In genomic region chr2:120758181-120759048, GRCh38 we compare ENCODE assay signal across 11 cellular contexts. TPM values are rescaled to one million over a fixed set of nuclear protein-coding genes. Genes with fewer than 3 reads are reported as not detected.
DNase-seq lines count a peak whose midpoint lies in the region; ATAC-seq and FAIRE-seq lines count a peak whose summit lies in the region.
"Had no signal": no experiment of that assay in that cellular context is flagged by ENCODE, and none has a peak within 500 bp of the region (broad histone marks: within the 10 kb centered on the region; RNA-seq: fewer than 3 reads in every experiment).

No MANE protein-coding gene starts in this region.

- H3K27ac Mint-ChIP-seq in activated T-cell treated with anti-CD3 and anti-CD28 coated beads, Interleukin-2, amount 50 U/mL, for 72 hours: no peak overlapping the region
- H3K27ac Mint-ChIP-seq: naive thymus-derived CD8-positive, alpha-beta T cell had no signal

- no peak overlapping the region for H2BK120ac ChIP-seq in neuronal stem cell (ENCODE audit: low read depth, low read length)

- H3K36me3 ChIP-seq in neuronal stem cell (replicated peaks in 1 of 2; ENCODE audit: control insufficient read depth in 2 of 2, insufficient read depth in 2 of 2, low read length in 2 of 2): peaks cover 0 to 56% of the 10 kb centered on the region in 2 donors

- no peak overlapping the region for H4K8ac ChIP-seq in neuronal stem cell (ENCODE audit: low read depth, low read length)

- H2BK5ac ChIP-seq in neuronal stem cell (ENCODE audit: low read length): peak overlapping the region; percentile 91

- peaks cover 0 to 1% of the 10 kb centered on the region in 2 donors for H3K9me3 Mint-ChIP-seq in activated T-cell treated with anti-CD3 and anti-CD28 coated beads, Interleukin-2, amount 50 U/mL, for 72 hours

- peak overlapping the region; percentile 86 for H3K14ac ChIP-seq in neuronal stem cell (ENCODE audit: low read length)

- H3K4me3 Mint-ChIP-seq in activated T-cell treated with anti-CD3 and anti-CD28 coated beads, Interleukin-2, amount 50 U/mL, for 72 hours: no peak overlapping the region
- H3K4me3 Mint-ChIP-seq: naive thymus-derived CD8-positive, alpha-beta T cell had no signal

- peak overlapping the region; percentile 2 for H3K4me2 ChIP-seq in neuronal stem cell (ENCODE audit: insufficient read depth, low read length, poor library complexity, severe bottlenecking)

- no CpG with 5 or more reads among the region's 16 CpGs for WGBS in neuronal stem cell (ENCODE audit: extremely low coverage in 2 of 2, insufficient read length in 2 of 2, insufficient replicate concordance in 1 of 2), 2 donors

- H2BK15ac ChIP-seq in neuronal stem cell (ENCODE audit: low read length): no peak overlapping the region

- H3K9ac ChIP-seq in neuronal stem cell (ENCODE audit: low read depth, low read length, poor library complexity): no peak overlapping the region

- H3K4ac ChIP-seq in neuronal stem cell (ENCODE audit: low read length): no peak overlapping the region

- H3K27me3 Mint-ChIP-seq in activated T-cell treated with anti-CD3 and anti-CD28 coated beads, Interleukin-2, amount 50 U/mL, for 72 hours (ENCODE audit: low read depth): peaks cover 12% of the 10 kb centered on the region

- H3K36me3 Mint-ChIP-seq in activated T-cell treated with anti-CD3 and anti-CD28 coated beads, Interleukin-2, amount 50 U/mL, for 72 hours (ENCODE audit: insufficient read depth in 2 of 2): no peaks in the 10 kb centered on the region
- H3K36me3 Mint-ChIP-seq: naive thymus-derived CD8-positive, alpha-beta T cell had no signal

- intact Hi-C loops in Right ventricle myocardium inferior (cut with DNase I): no loop called here

- H3K27me3 ChIP-seq in neuronal stem cell (ENCODE audit: control insufficient read depth in 3 of 3, insufficient read depth in 3 of 3, low read depth in 1 of 3, low read length in 3 of 3): no peaks in the 10 kb centered on the region

- H4K91ac ChIP-seq in neuronal stem cell (ENCODE audit: low read depth, low read length, poor library complexity): peak overlapping the region; percentile 74

- peak overlapping the region; percentile 59 for H2AK5ac ChIP-seq in neuronal stem cell (ENCODE audit: low read depth, low read length)

- DNase-seq in activated effector memory CD4-positive, alpha-beta T cell treated with anti-CD3 and anti-CD28 coated beads, Interleukin-2, amount 50 U/mL, for 16 hours: peak; percentile 48
- no peak for DNase-seq in activated effector memory CD4-positive, alpha-beta T cell treated with Interleukin-2 at 50 U/mL for 16 hours
- peak; percentile 75 for DNase-seq in Right ventricle myocardium inferior (ENCODE audit: missing footprints)
- no peak for DNase-seq in neuronal stem cell (ENCODE audit: low spot score)
- no peak for DNase-seq in urothelium cell line (ENCODE audit: low spot score)
- DNase-seq in activated T-cell treated with anti-CD3 and anti-CD28 coated beads, Interleukin-2, amount 50 U/mL, for 72 hours: no peak
- DNase-seq in hepatic stellate cell (ENCODE audit: low spot score): no peak
- DNase-seq: central memory CD4-positive, alpha-beta T cell; NCI-H1930 had no signal

- peaks cover 0 to 20% of the 10 kb centered on the region in 2 donors for H3K9me3 ChIP-seq in neuronal stem cell (replicated peaks in 1 of 2; ENCODE audit: control insufficient read depth in 2 of 2, insufficient read depth in 1 of 2, low read depth in 1 of 2, low read length in 2 of 2)

- H3K18ac ChIP-seq in neuronal stem cell (ENCODE audit: low read length): peak overlapping the region; percentile 76

- H3K4me1 ChIP-seq in neuronal stem cell (ENCODE audit: control insufficient read depth in 2 of 2, insufficient read depth in 1 of 2, low read depth in 1 of 2, low read length in 2 of 2): peaks cover 42% of the 10 kb centered on the region in 2 donors

- peak overlapping the region; percentile 39 for H2AFZ ChIP-seq in neuronal stem cell (ENCODE audit: low read length)

- H3K23ac ChIP-seq in neuronal stem cell (ENCODE audit: low read depth, low read length, poor library complexity): no peak overlapping the region

- peak overlapping the region; percentile 65 for H3K27ac ChIP-seq in neuronal stem cell (replicated peaks; ENCODE audit: low read length)

- H3K4me1 Mint-ChIP-seq in activated T-cell treated with anti-CD3 and anti-CD28 coated beads, Interleukin-2, amount 50 U/mL, for 72 hours (ENCODE audit: low read depth): no peaks in the 10 kb centered on the region

- peak; percentile 59 for FAIRE-seq in urothelium cell line (lab: Jason Lieb, UNC)

- peaks cover 22% of the 10 kb centered on the region for H3K79me1 ChIP-seq in neuronal stem cell (ENCODE audit: low read depth, low read length)

- ATAC-seq in Right ventricle myocardium inferior (peak; percentile 94), HG02610 (IDR thresholded peaks at IDR 0.05; ENCODE audit: unreplicated experiment) (no peak)
- ATAC-seq in activated T-cell treated with anti-CD3 and anti-CD28 coated beads, Interleukin-2, amount 50 U/mL, for 72 hours (replicated peaks in 1 of 2): no peak
- ATAC-seq: naive thymus-derived CD8-positive, alpha-beta T cell had no signal

- peak overlapping the region; percentile 33 for H2BK12ac ChIP-seq in neuronal stem cell (ENCODE audit: low read length)

- peak overlapping the region in 1 of 2 donors; percentile 27 for H3K4me3 ChIP-seq in neuronal stem cell (ENCODE audit: low read length in 2 of 2)

RNA-seq across cellular contexts. Expression of gene GLI2, which starts 22.7 kb away (rescaled TPM):
- total RNA-seq in Right ventricle myocardium inferior: 2.2 TPM
- polyA plus RNA-seq in neuronal stem cell (2013, experiment 1 of 2): 26.2 TPM
- polyA plus RNA-seq in neuronal stem cell (2013, experiment 2 of 2): 27.3 TPM
- total RNA-seq in activated T-cell treated with anti-CD3 and anti-CD28 coated beads, Interleukin-2, amount 50 U/mL, for 72 hours: not detected
- total RNA-seq: naive thymus-derived CD8-positive, alpha-beta T cell had no signal
- polyA plus RNA-seq: naive thymus-derived CD8-positive, alpha-beta T cell had no signal

Comparison
In these comparisons a context has a peak if more than half of its experiments do, and no peak if none do; other contexts are left out.
1. DNase-seq: peak in activated effector memory CD4-positive, alpha-beta T cell treated with anti-CD3 and anti-CD28 coated beads, Interleukin-2, amount 50 U/mL, for 16 hours (single experiment) and Right ventricle myocardium inferior (single experiment); none in activated effector memory CD4-positive, alpha-beta T cell treated with Interleukin-2 at 50 U/mL for 16 hours (single experiment), neuronal stem cell (single experiment), urothelium cell line (single experiment), activated T-cell treated with anti-CD3 and anti-CD28 coated beads, Interleukin-2, amount 50 U/mL, for 72 hours (0 of 2) and hepatic stellate cell (single experiment).